Comparison of ENCODE assay signal across 10 cellular contexts in genomic region chr21:43609501-43610340, GRCh38. TPM values are rescaled to one million over a fixed set of nuclear protein-coding genes. Genes with fewer than 3 reads are reported as not detected.
DNase-seq lines count a peak whose midpoint lies in the region; ATAC-seq, FAIRE-seq and TF ChIP-seq lines count a peak whose summit lies in the region.
"Had no signal": no experiment of that assay in that cellular context is flagged by ENCODE, and none has a peak within 500 bp of the region (broad histone marks: within the 10 kb centered on the region; RNA-seq: fewer than 3 reads in every experiment).

No MANE protein-coding gene starts in this region.

- H3K9me3 Mint-ChIP-seq in endothelial cell (ENCODE audit: unreplicated experiment), result no peaks in the 10 kb centered on the region
- H3K9me3 Mint-ChIP-seq: central memory CD8-positive, alpha-beta T cell had no signal

- no peak overlapping the region for H3K4me3 Mint-ChIP-seq in endothelial cell (ENCODE audit: unreplicated experiment)
- H3K4me3 Mint-ChIP-seq: central memory CD8-positive, alpha-beta T cell had no signal

- H3K27ac ChIP-seq in right atrium auricular region (no peak overlapping the region), SJSA1 (no peak overlapping the region), kidney (ENCODE audit: low read depth in 2 of 2, low read length in 2 of 2) (peak overlapping the region in 1 of 2 donors; percentile 64)

- no peaks in the 10 kb centered on the region for H3K4me1 Mint-ChIP-seq in endothelial cell (ENCODE audit: unreplicated experiment)
- H3K4me1 Mint-ChIP-seq: central memory CD8-positive, alpha-beta T cell had no signal

- H3K9ac ChIP-seq in kidney (ENCODE audit: low read length in 2 of 2), result no peak overlapping the region

- H3K27ac Mint-ChIP-seq in endothelial cell (ENCODE audit: unreplicated experiment), result no peak overlapping the region

- intact Hi-C loops in left cardiac atrium (cut with DNase I), result loop anchor here in 1 of 2 donors (5.0 kb wide), 1 partner anchor 33 kb away; no protein-coding TSS in a partner anchor
- intact Hi-C loops in kidney (cut with DNase I), result no loop called here

- DNase-seq in left cardiac atrium (peak; percentile 39), right atrium auricular region (ENCODE audit: low spot score) (no peak), SJSA1 (ENCODE audit: low read depth in 1 of 2, low spot score in 2 of 2) (peak; percentile 84 to 88), kidney (peak; percentile 80), endothelial cell (ENCODE audit: low spot score) (no peak), GF-D8 (lab: John Stamatoyannopoulos, UW) (no peak)

- no peaks in the 10 kb centered on the region for H3K36me3 Mint-ChIP-seq in endothelial cell (ENCODE audit: low read depth, unreplicated experiment)

- no peak for FAIRE-seq in kidney (lab: Jason Lieb, UNC)

- H3K36me3 ChIP-seq in right atrium auricular region (no peaks in the 10 kb centered on the region), SJSA1 (no peaks in the 10 kb centered on the region), kidney (ENCODE audit: control insufficient read depth in 1 of 2, insufficient read depth in 2 of 2, low read length in 2 of 2) (no peaks in the 10 kb centered on the region)
- H3K36me3 ChIP-seq: Peyer's patch had no signal

- H3K4me1 ChIP-seq in right atrium auricular region, result peaks cover 0 to 13% of the 10 kb centered on the region in 2 donors
- peaks cover 78% of the 10 kb centered on the region for H3K4me1 ChIP-seq in SJSA1 (replicated peaks)
- peaks cover 0 to 7% of the 10 kb centered on the region in 2 donors for H3K4me1 ChIP-seq in kidney (ENCODE audit: control insufficient read depth in 1 of 2, insufficient read depth in 1 of 2, low read depth in 1 of 2, low read length in 2 of 2)

- H3K27me3 ChIP-seq in right atrium auricular region (no peaks in the 10 kb centered on the region), SJSA1 (replicated peaks) (no peaks in the 10 kb centered on the region)
- H3K27me3 ChIP-seq: Peyer's patch had no signal

- no peaks in the 10 kb centered on the region for H3K9me3 ChIP-seq in right atrium auricular region
- no peaks in the 10 kb centered on the region; the same call in 1 of the 2 replicates for H3K9me3 ChIP-seq in SJSA1 (replicated peaks)
- H3K9me3 ChIP-seq in kidney (ENCODE audit: control insufficient read depth in 1 of 2, low read length in 2 of 2), result no peaks in the 10 kb centered on the region
- H3K9me3 ChIP-seq: Peyer's patch had no signal

- ATAC-seq in left cardiac atrium (peak in 1 of 2 donors; percentile 51), HG02759 (IDR thresholded peaks at IDR 0.05; ENCODE audit: unreplicated experiment) (no peak), HG03108 (IDR thresholded peaks at IDR 0.05; ENCODE audit: unreplicated experiment) (no peak)

- TF ChIP-seq CTCF in right atrium auricular region (IDR thresholded peaks at IDR 0.05), result no peak
- TF ChIP-seq CTCF in kidney (IDR thresholded peaks at IDR 0.05; ENCODE audit: borderline replicate concordance, extremely low read depth, insufficient read depth), result no peak
- TF ChIP-seq CTCF in endothelial cell (IDR thresholded peaks at IDR 0.05; ENCODE audit: unreplicated experiment), result no peak

- H3K27me3 Mint-ChIP-seq in endothelial cell (ENCODE audit: unreplicated experiment), result peaks cover 3% of the 10 kb centered on the region
- H3K27me3 Mint-ChIP-seq: central memory CD8-positive, alpha-beta T cell had no signal

- H3K4me3 ChIP-seq in right atrium auricular region (no peak overlapping the region), SJSA1 (no peak overlapping the region), kidney (ENCODE audit: low read length in 2 of 2) (no peak overlapping the region)
- H3K4me3 ChIP-seq: Peyer's patch had no signal

RNA-seq across cellular contexts. Expression of gene HSF2BP, which starts 49.6 kb away (rescaled TPM):
- under 1 TPM in 1 of 2 donors, not detected in 1; 0.68 TPM for total RNA-seq in left cardiac atrium
- under 1 TPM; 0.44 to 0.67 TPM for total RNA-seq in right atrium auricular region
- 1.6 and 2.8 TPM in 2 replicates for total RNA-seq in SJSA1 (2014; rRNA removed; shearing (Covaris generic))
- total RNA-seq in kidney, result 0.60 TPM
- polyA plus RNA-seq in kidney (ENCODE audit: insufficient read depth, low read depth, low replicate concordance), result 0.19 TPM
- 2.3 TPM for total RNA-seq in endothelial cell (ENCODE audit: unreplicated experiment)

RNA-seq across cellular contexts. Expression of gene RRP1B, which starts 49.6 kb away (rescaled TPM):
- total RNA-seq in left cardiac atrium, result 10 to 100 TPM; 11.0 to 14.2 TPM
- total RNA-seq in right atrium auricular region, result 10 to 100 TPM; 10.5 to 16.0 TPM
- 35.4 and 37.9 TPM in 2 replicates for total RNA-seq in SJSA1 (2014; rRNA removed; shearing (Covaris generic))
- total RNA-seq in kidney, result 17.8 TPM
- 5.0 TPM for polyA plus RNA-seq in kidney (ENCODE audit: insufficient read depth, low read depth, low replicate concordance)
- 33.8 TPM for total RNA-seq in endothelial cell (ENCODE audit: unreplicated experiment)

Comparison
In these comparisons a context has a peak if more than half of its experiments do, and no peak if none do; other contexts are left out.
1. DNase-seq: peak in left cardiac atrium (single experiment), SJSA1 (2 of 2) and kidney (single experiment); none in right atrium auricular region (single experiment), endothelial cell (single experiment) and GF-D8 (single experiment).